Comparison of ENCODE assay signal across 8 cellular contexts in the genomic region with DNA sequence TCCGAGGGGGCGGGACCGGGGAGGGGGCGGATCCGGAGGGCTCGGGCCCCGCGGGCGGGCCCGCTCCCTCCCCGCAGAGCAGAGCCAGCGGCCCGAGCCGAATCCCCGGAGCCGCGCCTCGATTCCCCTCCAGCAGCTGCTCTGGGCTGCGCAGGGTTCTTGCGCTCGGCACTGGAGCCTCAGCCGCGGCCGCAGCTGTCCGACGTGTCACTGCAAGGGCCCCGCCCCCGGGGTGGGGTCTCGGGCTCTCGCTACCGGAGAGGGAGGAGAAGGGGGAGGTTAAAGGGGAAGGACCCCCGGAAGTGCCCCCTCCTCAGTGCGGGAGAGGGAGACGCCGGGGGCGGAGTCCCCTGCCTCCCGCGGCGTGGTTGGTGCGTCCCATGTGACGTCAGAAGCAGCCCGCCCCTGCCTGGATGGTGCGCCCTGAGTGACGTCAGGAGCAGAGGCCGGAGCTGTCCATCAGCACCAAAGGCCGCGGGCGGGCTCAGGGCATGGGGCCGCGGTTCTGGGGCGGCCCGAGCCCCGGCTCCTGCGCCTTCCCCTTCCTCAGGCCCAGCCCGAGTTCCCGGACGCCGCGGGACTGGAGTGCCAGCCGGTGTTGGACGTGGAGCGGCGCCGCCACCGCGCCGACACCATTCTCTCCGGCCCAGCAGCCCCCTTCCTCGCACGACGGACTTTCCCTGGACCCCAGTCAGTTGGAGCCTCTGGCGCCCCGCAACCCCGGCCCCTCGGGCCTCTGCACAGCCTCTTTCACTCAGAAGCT. TPM values are rescaled to one million over a fixed set of nuclear protein-coding genes. Genes with fewer than 3 reads are reported as not detected.
DNase-seq lines count a peak whose midpoint lies in the region; ATAC-seq, FAIRE-seq and TF ChIP-seq lines count a peak whose summit lies in the region.

A gene with protein sequence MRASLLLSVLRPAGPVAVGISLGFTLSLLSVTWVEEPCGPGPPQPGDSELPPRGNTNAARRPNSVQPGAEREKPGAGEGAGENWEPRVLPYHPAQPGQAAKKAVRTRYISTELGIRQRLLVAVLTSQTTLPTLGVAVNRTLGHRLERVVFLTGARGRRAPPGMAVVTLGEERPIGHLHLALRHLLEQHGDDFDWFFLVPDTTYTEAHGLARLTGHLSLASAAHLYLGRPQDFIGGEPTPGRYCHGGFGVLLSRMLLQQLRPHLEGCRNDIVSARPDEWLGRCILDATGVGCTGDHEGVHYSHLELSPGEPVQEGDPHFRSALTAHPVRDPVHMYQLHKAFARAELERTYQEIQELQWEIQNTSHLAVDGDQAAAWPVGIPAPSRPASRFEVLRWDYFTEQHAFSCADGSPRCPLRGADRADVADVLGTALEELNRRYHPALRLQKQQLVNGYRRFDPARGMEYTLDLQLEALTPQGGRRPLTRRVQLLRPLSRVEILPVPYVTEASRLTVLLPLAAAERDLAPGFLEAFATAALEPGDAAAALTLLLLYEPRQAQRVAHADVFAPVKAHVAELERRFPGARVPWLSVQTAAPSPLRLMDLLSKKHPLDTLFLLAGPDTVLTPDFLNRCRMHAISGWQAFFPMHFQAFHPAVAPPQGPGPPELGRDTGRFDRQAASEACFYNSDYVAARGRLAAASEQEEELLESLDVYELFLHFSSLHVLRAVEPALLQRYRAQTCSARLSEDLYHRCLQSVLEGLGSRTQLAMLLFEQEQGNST (minus strand): TSS at position 214 of the 763 bp plus-strand sequence. CDS start 271 bp downstream, outside the sequence.
A gene with protein sequence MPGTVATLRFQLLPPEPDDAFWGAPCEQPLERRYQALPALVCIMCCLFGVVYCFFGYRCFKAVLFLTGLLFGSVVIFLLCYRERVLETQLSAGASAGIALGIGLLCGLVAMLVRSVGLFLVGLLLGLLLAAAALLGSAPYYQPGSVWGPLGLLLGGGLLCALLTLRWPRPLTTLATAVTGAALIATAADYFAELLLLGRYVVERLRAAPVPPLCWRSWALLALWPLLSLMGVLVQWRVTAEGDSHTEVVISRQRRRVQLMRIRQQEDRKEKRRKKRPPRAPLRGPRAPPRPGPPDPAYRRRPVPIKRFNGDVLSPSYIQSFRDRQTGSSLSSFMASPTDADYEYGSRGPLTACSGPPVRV (plus strand): TSS at position 433 of the 763 bp plus-strand sequence. CDS start 700 bp downstream, outside the sequence.

- H4K20me1 ChIP-seq in OCI-LY3 (ENCODE audit: insufficient read depth, low read length) (peaks cover 14% of the 10 kb centered on the region; the same call in 1 of the 2 replicates), endothelial cell of umbilical vein (replicated peaks; ENCODE audit: control insufficient read depth, extremely low read depth, insufficient read depth, low read length) (no peaks in the 10 kb centered on the region)

- intact Hi-C loops in endothelial cell of umbilical vein (cut with micrococcal nuclease) = loop anchor here (1.0 kb wide), 3 partner anchors 45 to 156 kb away; a partner anchor contains a TSS

- H3K79me2 ChIP-seq in OCI-LY3 (ENCODE audit: low read length) = peaks cover 8% of the 10 kb centered on the region
- H3K79me2 ChIP-seq in endothelial cell of umbilical vein (ENCODE audit: control insufficient read depth, insufficient read depth, low read length) = no peaks in the 10 kb centered on the region

- H3K27ac ChIP-seq in OCI-LY3 (ENCODE audit: low read length) = peak within 1 kb of the TSS; percentile 60
- no peak within 1 kb of the TSS for H3K27ac ChIP-seq in endothelial cell of umbilical vein (ENCODE audit: insufficient read depth, low read depth, low read length)

- H3K9me3 ChIP-seq in OCI-LY3 (ENCODE audit: insufficient read depth, low read length) (no peaks in the 10 kb centered on the region), endothelial cell of umbilical vein (replicated peaks; ENCODE audit: control insufficient read depth, insufficient read depth, low read length) (no peaks in the 10 kb centered on the region)

- CTCF ChIA-PET in endothelial cell of umbilical vein (lab: Charles Lee) = interaction anchor here (0.9 to 4.5 kb wide), 13 partner anchors 9 to 146 kb away, joined by 3 to 25 read pairs (median 5); a partner anchor contains a TSS

- H3K9ac ChIP-seq in OCI-LY3 (ENCODE audit: low read length) = peak within 1 kb of the TSS; percentile 83
- H3K9ac ChIP-seq in endothelial cell of umbilical vein (replicated peaks; ENCODE audit: extremely low read depth, insufficient read depth, low read length) = no peak within 1 kb of the TSS

- H3K4me3 ChIP-seq in OCI-LY3 (ENCODE audit: low read length) (peak within 1 kb of the TSS; percentile 99), endothelial cell of umbilical vein (replicated peaks in 1 of 3; ENCODE audit: insufficient read depth in 1 of 3, low read depth in 1 of 3, low read length in 3 of 3) (peak within 1 kb of the TSS; percentile 29 to 37 (median 29))

- H3K27me3 ChIP-seq in OCI-LY3 (ENCODE audit: low read depth, low read length) (no peaks in the 10 kb centered on the region), endothelial cell of umbilical vein (ENCODE audit: control insufficient read depth in 2 of 2, insufficient read depth in 2 of 2, low read length in 2 of 2) (peaks cover 18 to 23% of the 10 kb centered on the region in 2 experiments)

- H3K4me2 ChIP-seq in OCI-LY3 (ENCODE audit: low read length) (peak within 1 kb of the TSS; percentile 97), endothelial cell of umbilical vein (ENCODE audit: insufficient read depth, low read length) (peak within 1 kb of the TSS; percentile 49)

- ATAC-seq in GM21526 (IDR thresholded peaks at IDR 0.05; ENCODE audit: low FRiP score, unreplicated experiment) = peak; percentile 76

- H3K36me3 ChIP-seq in OCI-LY3 (replicated peaks; ENCODE audit: low read depth, low read length) = peaks cover 8% of the 10 kb centered on the region
- no peaks in the 10 kb centered on the region for H3K36me3 ChIP-seq in endothelial cell of umbilical vein (ENCODE audit: control insufficient read depth in 2 of 2, extremely low read depth in 1 of 2, insufficient read depth in 2 of 2, low read length in 2 of 2)

- no TSS peak for BruUV-seq in endothelial cell of umbilical vein (replicated peaks; lab: Mats Ljungman, UMichigan)

- POLR2A ChIA-PET in endothelial cell of umbilical vein (lab: Charles Lee) = no interaction called here

- TF ChIP-seq CTCF in D721Med (IDR thresholded peaks at IDR 0.05; ENCODE audit: insufficient read depth, missing control alignments) = no peak
- TF ChIP-seq CTCF in OCI-LY3 (IDR thresholded peaks at IDR 0.05; ENCODE audit: low read depth, low read length) = no peak
- TF ChIP-seq CTCF in endothelial cell of umbilical vein (IDR thresholded peaks at IDR 0.05; ENCODE audit: extremely low read depth in 1 of 2, insufficient read depth in 1 of 2, low read depth in 1 of 2, low read length in 2 of 2) = no peak

- dilution Hi-C loops in endothelial cell of umbilical vein (cut with MboI; ENCODE audit: extremely low pct_ligation_motif_present, low sequenced_read_pairs) = no loop called here

- H3K9me1 ChIP-seq in endothelial cell of umbilical vein (replicated peaks; ENCODE audit: control insufficient read depth, extremely low read depth, insufficient read depth, low read length) = no peaks in the 10 kb centered on the region

- DNase-seq in D721Med (ENCODE audit: insufficient read length, low spot score) = peak; percentile 99
- peak; percentile 100 for DNase-seq in HuH-7 (ENCODE audit: low spot score)
- peak; percentile 92 for DNase-seq in activated T-cell treated with anti-CD3 and anti-CD28 coated beads for 24 hours (ENCODE audit: low read depth)
- peak; percentile 86 for DNase-seq in endothelial cell of umbilical vein (ENCODE audit: low read depth, low spot score)
- peak; percentile 99 for DNase-seq in midbrain (lab: John Stamatoyannopoulos, UW)
- DNase-seq in stimulated activated CD8-positive, alpha-beta memory T cell treated with anti-CD3 and anti-CD28 coated beads, Interleukin-15, amount 100 ng/mL, for 48 hours (ENCODE audit: low read depth in 2 of 2) = peak; percentile 91 to 93

- H2AFZ ChIP-seq in OCI-LY3 (ENCODE audit: low read depth, low read length) (peak within 1 kb of the TSS; percentile 75), endothelial cell of umbilical vein (ENCODE audit: low read depth, low read length) (peak within 1 kb of the TSS; percentile 41)

- peaks cover 6% of the 10 kb centered on the region for H3K4me1 ChIP-seq in OCI-LY3 (ENCODE audit: low read length)
- H3K4me1 ChIP-seq in endothelial cell of umbilical vein (ENCODE audit: control insufficient read depth, extremely low read depth, insufficient read depth, low read length) = peaks cover 7% of the 10 kb centered on the region

- TF ChIP-seq POLR2A in endothelial cell of umbilical vein (IDR thresholded peaks at IDR 0.05; ENCODE audit: low read depth, low read length) = no peak

- FAIRE-seq in D721Med (lab: Jason Lieb, UNC) (no peak), endothelial cell of umbilical vein (lab: Jason Lieb, UNC) (peak; percentile 79)

TF ChIP-seq in endothelial cell of umbilical vein, 7 proteins besides CTCF, POLR2A, EP300 and RAD21:
- TF ChIP-seq MYC (IDR thresholded peaks at IDR 0.05; ENCODE audit: low read depth, low read length) = no peak

RNA-seq across cellular contexts. Expression of the first gene that starts in this region (rescaled TPM):
- total RNA-seq in endothelial cell of umbilical vein = 0.24 and 0.30 TPM in 2 replicates
- polyA plus RNA-seq in endothelial cell of umbilical vein = 0.32 and 0.72 TPM in 2 replicates
- 0.21 and 0.25 TPM in 2 replicates for polyA plus RNA-seq in endothelial cell of umbilical vein (2011; cell fraction: cytosol; rRNA removed)
- polyA plus RNA-seq in endothelial cell of umbilical vein (2011; cell fraction: nucleus; rRNA removed) = 0.10 and 0.16 TPM in 2 replicates
- 0.46 and 2.0 TPM in 2 replicates for polyA plus RNA-seq in endothelial cell of umbilical vein (2012)
- polyA minus RNA-seq in endothelial cell of umbilical vein = 0.24 and 0.36 TPM in 2 replicates
- 27.1 TPM for polyA minus RNA-seq in endothelial cell of umbilical vein (2011; cell fraction: cytosol; rRNA and poly(A)+ RNA removed)
- polyA minus RNA-seq in endothelial cell of umbilical vein (2011; cell fraction: nucleus; rRNA and poly(A)+ RNA removed) = 0.24 TPM in 1 of 2 replicates, not detected in the other

RNA-seq across cellular contexts. Expression of the second gene that starts in this region (rescaled TPM):
- total RNA-seq in endothelial cell of umbilical vein = not detected in 2 replicates
- not detected in 2 replicates for polyA plus RNA-seq in endothelial cell of umbilical vein
- polyA plus RNA-seq in endothelial cell of umbilical vein (2011; cell fraction: cytosol; rRNA removed) = not detected in 2 replicates
- not detected in 2 replicates for polyA plus RNA-seq in endothelial cell of umbilical vein (2011; cell fraction: nucleus; rRNA removed)
- polyA plus RNA-seq in endothelial cell of umbilical vein (2012) = not detected in 2 replicates
- not detected in 2 replicates for polyA minus RNA-seq in endothelial cell of umbilical vein
- 1.2 TPM for polyA minus RNA-seq in endothelial cell of umbilical vein (2011; cell fraction: cytosol; rRNA and poly(A)+ RNA removed)
- polyA minus RNA-seq in endothelial cell of umbilical vein (2011; cell fraction: nucleus; rRNA and poly(A)+ RNA removed) = not detected in 2 replicates
